Comparison of ENCODE assay signal across 2 cellular contexts in the genomic region with DNA sequence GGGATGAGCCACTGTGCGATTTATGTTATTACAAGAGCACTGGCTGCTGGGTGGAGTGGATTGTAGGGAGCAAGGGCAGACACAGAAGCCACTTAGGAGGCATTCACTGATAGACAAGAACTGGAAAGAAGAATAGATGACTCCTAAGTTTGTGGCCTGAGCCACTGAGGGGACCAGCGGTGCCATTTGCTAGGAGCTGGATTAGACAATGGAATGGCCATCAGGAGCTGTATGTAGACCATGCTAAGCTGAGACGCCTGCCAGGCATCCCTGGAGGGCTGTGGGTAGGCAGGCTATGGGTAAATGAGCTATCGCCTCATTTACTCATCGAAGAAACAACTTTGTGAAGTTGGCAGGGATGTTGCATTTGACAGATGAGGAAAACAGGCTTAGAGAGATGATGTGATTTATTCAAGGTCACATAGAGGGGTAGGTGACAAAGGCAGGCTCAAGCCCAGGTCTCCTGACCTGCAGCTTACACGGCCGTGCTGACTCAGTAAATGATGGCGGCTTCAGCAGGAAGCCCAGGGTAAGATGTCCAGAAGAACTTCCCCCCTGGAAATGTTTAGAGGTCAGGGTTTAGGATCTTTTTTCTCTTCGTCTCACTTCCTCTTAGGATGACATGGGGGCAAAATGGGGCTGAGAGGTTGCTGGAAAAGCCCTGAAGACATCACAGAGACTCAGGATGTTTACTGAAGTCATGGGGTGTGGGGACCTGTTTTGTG.
TF ChIP-seq lines count a peak whose summit lies in the region.

No MANE protein-coding gene starts in this region.

TF ChIP-seq in GM12891, 5 proteins besides CTCF, POLR2A, EP300 and RAD21:
- TF ChIP-seq TAF1 (IDR thresholded peaks at IDR 0.05; ENCODE audit: low read depth, low read length) (no peak), SPI1 (IDR thresholded peaks at IDR 0.05; ENCODE audit: low read depth, low read length) (peak; percentile 36; the same call in 1 of the 2 replicates), PAX5 (IDR thresholded peaks at IDR 0.05; ENCODE audit: insufficient read depth, low read length, severe bottlenecking) (no peak), POLR2AphosphoS5 (IDR thresholded peaks at IDR 0.05; ENCODE audit: low read depth, low read length) (no peak), POU2F2 (IDR thresholded peaks at IDR 0.05; ENCODE audit: low read depth, low read length) (no peak)

TF ChIP-seq in endothelial cell of umbilical vein, 7 proteins besides CTCF, POLR2A, EP300 and RAD21:
- TF ChIP-seq POLR2AphosphoS5 (IDR thresholded peaks at IDR 0.05; ENCODE audit: insufficient read depth, low read depth, low read length) = no peak
- no peak for TF ChIP-seq EZH2 (IDR thresholded peaks at IDR 0.05; ENCODE audit: borderline replicate concordance, low read depth, low read length, severe bottlenecking)
- no peak for TF ChIP-seq JUN (IDR thresholded peaks at IDR 0.05; ENCODE audit: borderline replicate concordance, insufficient read depth, insufficient read length, low read depth)
- TF ChIP-seq, protein P1, sequence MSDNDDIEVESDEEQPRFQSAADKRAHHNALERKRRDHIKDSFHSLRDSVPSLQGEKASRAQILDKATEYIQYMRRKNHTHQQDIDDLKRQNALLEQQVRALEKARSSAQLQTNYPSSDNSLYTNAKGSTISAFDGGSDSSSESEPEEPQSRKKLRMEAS (IDR thresholded peaks at IDR 0.05; ENCODE audit: insufficient read depth, insufficient read length) = no peak
- no peak for TF ChIP-seq MYC (IDR thresholded peaks at IDR 0.05; ENCODE audit: low read depth, low read length)
- no peak for TF ChIP-seq FOS (IDR thresholded peaks at IDR 0.05; ENCODE audit: borderline replicate concordance, insufficient read depth, low read length)
- no peak for TF ChIP-seq GATA2 (IDR thresholded peaks at IDR 0.05; ENCODE audit: insufficient read depth, insufficient read length, low read depth, low read length)
